8 cellular contexts compared by ENCODE assay signal in the genomic region with DNA sequence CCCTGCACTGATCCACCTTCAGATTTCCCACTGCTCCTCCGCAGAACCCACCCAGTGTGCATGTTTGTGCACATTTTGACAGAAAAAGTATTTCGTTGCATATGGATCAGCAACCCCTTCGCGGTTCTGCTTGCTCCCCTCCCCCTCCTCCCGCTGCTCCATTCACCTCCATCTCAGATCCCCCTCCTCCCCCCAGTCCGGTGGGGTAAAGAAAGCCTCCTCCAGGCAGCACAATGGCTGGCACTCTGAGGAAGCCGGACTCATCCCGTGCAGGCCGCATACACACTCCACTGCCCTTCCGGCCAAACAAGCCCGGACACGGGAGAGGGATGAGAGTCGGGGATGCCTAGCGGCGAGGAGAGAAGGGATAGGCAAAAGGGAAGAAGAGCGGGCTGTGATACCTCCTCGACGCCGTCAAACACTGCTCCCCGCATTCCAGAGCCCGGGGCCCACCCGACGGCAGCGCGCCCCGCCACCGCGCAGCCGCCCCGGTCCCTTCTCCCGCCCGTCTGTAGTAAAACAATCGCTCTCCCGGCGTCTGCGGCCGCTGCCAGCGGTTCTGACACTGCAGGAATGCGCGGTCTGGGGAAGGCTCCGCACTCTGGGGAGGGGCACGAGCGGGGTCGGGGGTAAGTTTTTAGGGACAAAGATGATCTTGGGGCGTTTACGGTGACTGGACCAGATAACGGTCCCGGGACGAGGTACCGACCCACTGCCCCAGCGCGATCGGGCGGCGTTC. TPM values are rescaled to one million over a fixed set of nuclear protein-coding genes. Genes with fewer than 3 reads are reported as not detected.
DNase-seq lines count a peak whose midpoint lies in the region; ATAC-seq and TF ChIP-seq lines count a peak whose summit lies in the region.

No MANE protein-coding gene starts in this region.

- peaks cover 4% of the 10 kb centered on the region for H3K27me3 Mint-ChIP-seq in osteocyte (ENCODE audit: unreplicated experiment)

- H3K4me1 ChIP-seq in heart right ventricle = peaks cover 0 to 20% (median 11%) of the 10 kb centered on the region in 9 donors

- H3K27ac ChIP-seq in heart right ventricle = peak overlapping the region in 7 of 10 donors; percentile 38 to 80 (median 73)

- H3K36me3 ChIP-seq in heart right ventricle = no peaks in the 10 kb centered on the region

- peak overlapping the region; percentile 77 for H3K27ac Mint-ChIP-seq in osteocyte (ENCODE audit: unreplicated experiment)

- H3K36me3 Mint-ChIP-seq in osteocyte (ENCODE audit: unreplicated experiment) = no peaks in the 10 kb centered on the region

- H3K4me3 ChIP-seq in heart right ventricle = peak overlapping the region; percentile 34 to 82 (median 68)

- DNase-seq in ELR (ENCODE audit: low read depth) (peak; percentile 51), amygdala (lab: John Stamatoyannopoulos, UW) (peak in 49 of 56 donors; percentile 22 to 81 (median 59)), heart right ventricle (peak; percentile 12 to 37), osteocyte (ENCODE audit: extremely low spot score, unreplicated experiment) (peak; percentile 85), NCI-H510A treated with DMSO at 0.1 percent for 48 hours (lab: John Stamatoyannopoulos, UW) (no peak)

- H3K9me3 Mint-ChIP-seq in osteocyte (ENCODE audit: unreplicated experiment) = no peaks in the 10 kb centered on the region

- H3K9me3 ChIP-seq in heart right ventricle = no peaks in the 10 kb centered on the region

- ATAC-seq in HG03354 (IDR thresholded peaks at IDR 0.05; ENCODE audit: poor library complexity, severe bottlenecking, unreplicated experiment) (peak; percentile 32), heart right ventricle (peak; percentile 57 to 82 (median 70)), HG03457 (IDR thresholded peaks at IDR 0.05; ENCODE audit: unreplicated experiment) (no peak)
- ATAC-seq in activated CD4-positive, CD25-positive, alpha-beta regulatory T cell treated with anti-CD3 and anti-CD28 coated beads, Interleukin-2, amount 50 U/mL, for 24 hours = no peak

- intact Hi-C loops in heart right ventricle (cut with DNase I) = loop anchor here in 1 of 10 donors (5.0 kb wide), 1 partner anchor 132 kb away; the partner anchor contains the start of gene CHEK1

- peaks cover 0 to 63% (median 3%) of the 10 kb centered on the region in 7 donors for H3K27me3 ChIP-seq in heart right ventricle

- no peak for TF ChIP-seq CTCF in heart right ventricle (IDR thresholded peaks at IDR 0.05)
- TF ChIP-seq CTCF in osteocyte (IDR thresholded peaks at IDR 0.05) = no peak

- 1 to 2% methylated on average over 55 of the region's 55 CpGs for WGBS in heart right ventricle, 2 donors

- H3K4me1 Mint-ChIP-seq in osteocyte (ENCODE audit: unreplicated experiment) = peaks cover 13% of the 10 kb centered on the region

- peak overlapping the region; percentile 88 for H3K4me3 Mint-ChIP-seq in osteocyte (ENCODE audit: unreplicated experiment)

RNA-seq across cellular contexts. Expression of gene FEZ1, which starts 0.9 kb away (rescaled TPM):
- total RNA-seq in heart right ventricle = 10 to 100 TPM; 18.3 to 53.0 (median 33.2) TPM
- 10 to 100 TPM; 18.4 to 18.7 TPM for polyA plus RNA-seq in heart right ventricle
- total RNA-seq in osteocyte = 35.4 and 35.7 TPM in 2 replicates

Comparison
In these comparisons a context has a peak if more than half of its experiments do, and no peak if none do; other contexts are left out.
1. ATAC-seq: peak in HG03354 (single experiment) and heart right ventricle (8 of 8); none in activated CD4-positive, CD25-positive, alpha-beta regulatory T cell treated with anti-CD3 and anti-CD28 coated beads, Interleukin-2, amount 50 U/mL, for 24 hours (0 of 2) and HG03457 (single experiment).